24 cellular contexts compared by ENCODE assay signal in the genomic region with DNA sequence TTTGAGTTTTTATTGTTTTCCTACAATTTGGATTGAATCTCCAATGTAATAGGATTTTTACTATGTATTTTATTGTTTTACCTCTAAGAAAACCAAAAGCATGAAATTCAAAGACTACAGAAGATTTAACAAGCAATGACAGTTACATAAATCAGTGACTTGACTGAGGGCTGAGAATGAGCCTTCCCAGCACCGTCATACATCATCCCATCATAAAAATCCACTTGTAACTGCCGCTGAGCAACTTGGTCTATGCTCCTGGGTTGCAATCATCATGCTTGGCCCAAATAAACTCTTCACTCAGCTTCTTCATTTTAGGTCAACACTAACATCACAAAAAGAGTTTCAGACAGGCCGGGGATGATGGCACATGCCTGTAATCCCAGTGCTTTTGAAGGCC.
"Had no signal": no experiment of that assay in that cellular context is flagged by ENCODE, and none has a peak within 500 bp of the region (broad histone marks: within the 10 kb centered on the region; RNA-seq: fewer than 3 reads in every experiment).

No MANE protein-coding gene starts in this region.

- H3K27ac ChIP-seq: left ventricle myocardium inferior, ovary, right atrium auricular region, right lobe of liver, tibial nerve, uterus had no signal

- H3K27me3 ChIP-seq: ovary, right atrium auricular region, right lobe of liver, tibial nerve, uterus had no signal

- H3K9me3 ChIP-seq: left ventricle myocardium inferior, ovary, right atrium auricular region, right lobe of liver, tibial nerve, uterus had no signal

- H3K4me3 Mint-ChIP-seq: immature natural killer cell; mesothelial cell of epicardium; natural killer cell treated with Interleukin-12 subunit alpha and Interleukin-12 subunit beta and Interleukin-15 and Interleukin-18, amount 100 ng/mL, for 72 hours; stimulated activated memory B cell treated with anti-CD40 and anti-IgM and Interleukin-4, amounts not matched to agents 10 μg/mL and 1 μg/mL and 100 μg/mL, for 72 hours; stimulated activated naive CD8-positive, alpha-beta T cell treated with anti-CD3 and anti-CD28 coated beads, Interleukin-15, amount 100 ng/mL, for 72 hours had no signal

- H3K36me3 ChIP-seq: left ventricle myocardium inferior, ovary, right atrium auricular region, right lobe of liver, tibial nerve, uterus had no signal

- ATAC-seq: naive thymus-derived CD4-positive, alpha-beta T cell; natural killer cell treated with Interleukin-12 subunit alpha and Interleukin-12 subunit beta and Interleukin-15 and Interleukin-18, amount 100 ng/mL, for 72 hours; right lobe of liver; stimulated activated memory B cell treated with anti-CD40 and anti-IgM and Interleukin-4, amounts not matched to agents 10 μg/mL and 1 μg/mL and 100 μg/mL, for 72 hours; stimulated activated naive CD8-positive, alpha-beta T cell treated with anti-CD3 and anti-CD28 coated beads, Interleukin-15, amount 100 ng/mL, for 72 hours had no signal

- H3K36me3 Mint-ChIP-seq: immature natural killer cell; natural killer cell treated with Interleukin-12 subunit alpha and Interleukin-12 subunit beta and Interleukin-15 and Interleukin-18, amount 100 ng/mL, for 72 hours had no signal

- H3K27me3 Mint-ChIP-seq: naive thymus-derived CD4-positive, alpha-beta T cell; natural killer cell treated with Interleukin-12 subunit alpha and Interleukin-12 subunit beta and Interleukin-15 and Interleukin-18, amount 100 ng/mL, for 72 hours; progenitor cell of endocrine pancreas; stimulated activated memory B cell treated with anti-CD40 and anti-IgM and Interleukin-4, amounts not matched to agents 10 μg/mL and 1 μg/mL and 100 μg/mL, for 72 hours; stimulated activated naive CD8-positive, alpha-beta T cell treated with anti-CD3 and anti-CD28 coated beads, Interleukin-15, amount 100 ng/mL, for 72 hours had no signal

- H3K4me1 ChIP-seq: uterus had no signal

- H3K4me3 ChIP-seq: left ventricle myocardium inferior, lung, ovary, right atrium auricular region, right lobe of liver, smooth muscle cell, tibial nerve, uterus had no signal

- DNase-seq: hippocampal formation; immature natural killer cell; kidney; left ventricle myocardium inferior; mesendoderm; naive thymus-derived CD4-positive, alpha-beta T cell; ovary; right lobe of liver; stimulated activated CD4-positive, alpha-beta T cell treated with anti-CD3 and anti-CD28 coated beads, Interleukin-1b, Interleukin-23, amount 100 ng/mL, for 48 hours; stimulated activated CD4-positive, alpha-beta T cell treated with anti-CD3 and anti-CD28 coated beads, Interleukin-2, amount 100 ng/mL, for 48 hours; stimulated activated CD4-positive, alpha-beta T cell treated with anti-CD3 and anti-CD28 coated beads, Interleukin-4, amount 100 ng/mL, for 4 hours; stimulated activated CD8-positive, alpha-beta memory T cell treated with anti-CD3 and anti-CD28 coated beads, Interleukin-4, amount 100 ng/mL, for 48 hours; stimulated activated naive CD4-positive, alpha-beta T cell treated with Interleukin-2 at 50 U/mL for 16 hours; stimulated activated naive CD8-positive, alpha-beta T cell treated with anti-CD3 and anti-CD28 coated beads, Interleukin-15, amount 100 ng/mL, for 72 hours; substantia nigra; uterus had no signal

- H3K27ac Mint-ChIP-seq: immature natural killer cell; mesothelial cell of epicardium; natural killer cell treated with Interleukin-12 subunit alpha and Interleukin-12 subunit beta and Interleukin-15 and Interleukin-18, amount 100 ng/mL, for 72 hours; progenitor cell of endocrine pancreas; stimulated activated memory B cell treated with anti-CD40 and anti-IgM and Interleukin-4, amounts not matched to agents 10 μg/mL and 1 μg/mL and 100 μg/mL, for 72 hours; stimulated activated naive CD8-positive, alpha-beta T cell treated with anti-CD3 and anti-CD28 coated beads, Interleukin-15, amount 100 ng/mL, for 72 hours had no signal
